Comparison of ENCODE assay signal across 9 cellular contexts in genomic region chr11:12724301-12725046, GRCh38. TPM values are rescaled to one million over a fixed set of nuclear protein-coding genes. Genes with fewer than 3 reads are reported as not detected.
DNase-seq lines count a peak whose midpoint lies in the region; TF ChIP-seq lines count a peak whose summit lies in the region.
"Had no signal": no experiment of that assay in that cellular context is flagged by ENCODE, and none has a peak within 500 bp of the region (broad histone marks: within the 10 kb centered on the region; RNA-seq: fewer than 3 reads in every experiment).

No MANE protein-coding gene starts in this region.

- TF ChIP-seq CTCF in AG09319 (IDR thresholded peaks at IDR 0.05; ENCODE audit: low read depth, low read length) = no peak

- H3K27ac ChIP-seq in SK-N-MC = no peak overlapping the region
- H3K27ac ChIP-seq: ascending aorta had no signal

- no peaks in the 10 kb centered on the region for H3K36me3 ChIP-seq in SK-N-MC (ENCODE audit: insufficient read depth, low read length)
- H3K36me3 ChIP-seq: ascending aorta had no signal

- no peak overlapping the region for H3K9ac ChIP-seq in SK-N-MC (ENCODE audit: insufficient read length)

- DNase-seq in AG09319 (ENCODE audit: extremely low read depth, low read depth) (peak; percentile 57), LHCN-M2 (ENCODE audit: low read depth) (peak; percentile 69), SK-N-MC (ENCODE audit: low read depth, low spot score) (peak; percentile 51), glomerular visceral epithelial cell (ENCODE audit: extremely low spot score) (peak; percentile 89), renal cortical epithelial cell (ENCODE audit: low read depth) (peak; percentile 91), SKM-1 treated with dmso at 0.1 percent for 144 hours (lab: John Stamatoyannopoulos, UW; ENCODE audit: unreplicated experiment) (no peak)
- no peak for DNase-seq in activated CD4-positive, alpha-beta T cell treated with anti-CD3 and anti-CD28 coated beads for 48 hours
- no peak for DNase-seq in activated T-cell treated with anti-CD3 and anti-CD28 coated beads, Interleukin-2, amount 50 U/mL, for 48 hours

- H3K9me3 ChIP-seq in SK-N-MC (ENCODE audit: low read depth, low read length) = no peaks in the 10 kb centered on the region
- H3K9me3 ChIP-seq: ascending aorta had no signal

- H3K4me3 ChIP-seq in SK-N-MC = peak overlapping the region; percentile 50
- H3K4me3 ChIP-seq: ascending aorta had no signal

RNA-seq across cellular contexts. Expression of gene TEAD1, which starts 50.3 kb away (rescaled TPM):
- total RNA-seq in LHCN-M2 (2014; rRNA removed) (96.7 and 105 TPM in 2 replicates), renal cortical epithelial cell (54.4 and 170 TPM in 2 replicates)
- polyA plus RNA-seq in LHCN-M2 (2012) = 43.8 TPM

Comparison
In these comparisons a context has a peak if more than half of its experiments do, and no peak if none do; other contexts are left out.
1. DNase-seq: peak in AG09319 (single experiment), LHCN-M2 (single experiment), SK-N-MC (single experiment), glomerular visceral epithelial cell (single experiment) and renal cortical epithelial cell (single experiment); none in SKM-1 treated with dmso at 0.1 percent for 144 hours (single experiment), activated CD4-positive, alpha-beta T cell treated with anti-CD3 and anti-CD28 coated beads for 48 hours (single experiment) and activated T-cell treated with anti-CD3 and anti-CD28 coated beads, Interleukin-2, amount 50 U/mL, for 48 hours (0 of 2).